ENCODE assay signal across 9 cellular contexts in the genomic region with DNA sequence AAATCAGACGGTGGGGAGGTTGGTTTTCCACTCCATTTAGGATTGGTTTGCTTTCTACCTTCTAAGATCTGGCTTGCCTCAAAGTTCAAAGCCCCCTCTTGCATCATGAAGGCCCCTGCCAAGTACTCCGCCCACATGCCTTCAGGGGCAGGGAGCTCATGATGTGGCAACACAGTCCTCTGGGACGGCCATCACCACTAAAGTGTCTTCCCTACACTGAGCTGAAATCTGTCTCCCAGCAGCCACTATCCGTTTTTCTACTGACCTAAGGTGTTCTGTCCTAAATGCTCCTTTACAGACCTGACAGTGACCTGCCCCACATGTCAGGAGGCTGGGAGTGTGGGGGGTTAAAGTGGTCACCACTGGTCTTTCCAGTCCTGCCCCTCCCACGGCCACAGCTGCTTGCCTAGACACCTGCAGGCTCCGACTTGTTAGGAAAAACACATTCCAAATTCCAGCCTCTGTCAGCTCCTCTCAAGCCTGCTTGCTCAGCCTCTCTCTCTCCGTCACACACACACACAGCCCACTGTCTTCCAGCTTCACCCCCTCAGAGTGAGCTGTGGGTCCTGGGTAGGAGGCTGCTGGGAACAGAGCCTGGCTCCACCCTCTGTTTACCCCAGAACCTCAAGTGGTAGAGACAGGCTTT. TPM values are rescaled to one million over a fixed set of nuclear protein-coding genes. Genes with fewer than 3 reads are reported as not detected.
DNase-seq lines count a peak whose midpoint lies in the region; ATAC-seq, FAIRE-seq and TF ChIP-seq lines count a peak whose summit lies in the region.
"Had no signal": no experiment of that assay in that cellular context is flagged by ENCODE, and none has a peak within 500 bp of the region (broad histone marks: within the 10 kb centered on the region; RNA-seq: fewer than 3 reads in every experiment).

No MANE protein-coding gene starts in this region.

- H3K36me3 ChIP-seq in astrocyte (ENCODE audit: insufficient read depth, low read length), result no peaks in the 10 kb centered on the region
- H3K36me3 ChIP-seq in thyroid gland, result no peaks in the 10 kb centered on the region

- ATAC-seq in GM18909 (IDR thresholded peaks at IDR 0.05; ENCODE audit: poor library complexity, unreplicated experiment) (no peak), GM21737 (IDR thresholded peaks at IDR 0.05; ENCODE audit: unreplicated experiment) (no peak)

- H3K9me3 ChIP-seq in astrocyte (ENCODE audit: insufficient read depth, low read depth, low read length) (no peaks in the 10 kb centered on the region), thyroid gland (no peaks in the 10 kb centered on the region)

- no peaks in the 10 kb centered on the region for H3K9me3 Mint-ChIP-seq in astrocyte (ENCODE audit: unreplicated experiment)

- peaks cover 15% of the 10 kb centered on the region for H4K20me1 ChIP-seq in astrocyte (ENCODE audit: insufficient read depth, low read length)

- intact Hi-C loops in thyroid gland (cut with DNase I), result loop anchor here (5.0 kb wide), 1 partner anchor 43 kb away; a partner anchor contains a TSS

- peak overlapping the region; percentile 58 for H3K4me3 Mint-ChIP-seq in astrocyte (ENCODE audit: unreplicated experiment)

- no peak for FAIRE-seq in astrocyte (lab: Jason Lieb, UNC)

- peak overlapping the region; percentile 77 for H3K4me2 ChIP-seq in astrocyte (ENCODE audit: low read length)

- H3K9ac ChIP-seq in astrocyte (ENCODE audit: low read length), result peak overlapping the region; percentile 89

- no peak overlapping the region for H3K4me3 ChIP-seq in astrocyte (ENCODE audit: insufficient read depth, low read depth, low read length)
- no peak overlapping the region for H3K4me3 ChIP-seq in thyroid gland (replicated peaks in 1 of 3)

- no peaks in the 10 kb centered on the region for H3K36me3 Mint-ChIP-seq in astrocyte (ENCODE audit: low read depth, unreplicated experiment)

- no peaks in the 10 kb centered on the region for H3K27me3 ChIP-seq in astrocyte (ENCODE audit: insufficient read depth, low read length)
- H3K27me3 ChIP-seq in layer of hippocampus (ENCODE audit: control insufficient read depth, insufficient read depth, low read length), result no peaks in the 10 kb centered on the region
- no peaks in the 10 kb centered on the region for H3K27me3 ChIP-seq in thyroid gland

- H3K4me1 Mint-ChIP-seq in astrocyte (ENCODE audit: low read depth, unreplicated experiment), result peaks cover 89% of the 10 kb centered on the region

- no peaks in the 10 kb centered on the region for H3K27me3 Mint-ChIP-seq in astrocyte (ENCODE audit: low read depth, unreplicated experiment)

- TF ChIP-seq CTCF in astrocyte (IDR thresholded peaks at IDR 0.05; ENCODE audit: insufficient read depth, low read depth, low read length) (no peak), thyroid gland (IDR thresholded peaks at IDR 0.05) (no peak)

- no peak overlapping the region for H2AFZ ChIP-seq in astrocyte (ENCODE audit: low read depth, low read length)

- peaks cover 89% of the 10 kb centered on the region for H3K79me2 ChIP-seq in astrocyte (ENCODE audit: insufficient read depth, low read length)

- peak overlapping the region; percentile 100 for H3K27ac Mint-ChIP-seq in astrocyte (ENCODE audit: unreplicated experiment)

- TF ChIP-seq POLR2A in thyroid gland (IDR thresholded peaks at IDR 0.05), result peak in 1 of 2 donors; percentile 30

- peaks cover 65% of the 10 kb centered on the region for H3K4me1 ChIP-seq in astrocyte (ENCODE audit: insufficient read depth, low read length)
- peaks cover 56 to 73% of the 10 kb centered on the region in 2 donors for H3K4me1 ChIP-seq in thyroid gland

- H3K27ac ChIP-seq in astrocyte (ENCODE audit: low read depth, low read length) (peak overlapping the region; percentile 99), layer of hippocampus (ENCODE audit: low read depth, low read length) (peak overlapping the region; percentile 82), thyroid gland (peak overlapping the region; percentile 73 to 84 (median 78))
- H3K27ac ChIP-seq: 22Rv1 had no signal

- WGBS in thyroid gland, 2 donors, result 29 to 34% methylated on average over 7 of the region's 7 CpGs

- DNase-seq in DMS 273 (lab: John Stamatoyannopoulos, UW; ENCODE audit: unreplicated experiment) (peak; percentile 51), DMS 273 treated with DMSO at 0.1 percent for 48 hours (lab: John Stamatoyannopoulos, UW) (no peak), astrocyte (ENCODE audit: low read depth) (peak; percentile 94), thyroid gland (peak; percentile 87 to 90), cortex of kidney (lab: John Stamatoyannopoulos, UW) (no peak)

RNA-seq across cellular contexts. Expression of a gene that starts 44.9 kb away (rescaled TPM):
- 53.4 and 54.5 TPM in 2 replicates for total RNA-seq in astrocyte
- 10 to 100 TPM; 18.4 to 27.5 (median 22.0) TPM for total RNA-seq in thyroid gland

Comparison
In these comparisons a context has a peak if more than half of its experiments do, and no peak if none do; other contexts are left out.
1. DNase-seq: peak in DMS 273 (single experiment), astrocyte (single experiment) and thyroid gland (2 of 2); none in DMS 273 treated with DMSO at 0.1 percent for 48 hours (single experiment) and cortex of kidney (single experiment).
2. Peak in every context shown above with its lines, with median percentiles within 50 percentile points of each other: H3K27ac ChIP-seq.